13 cellular contexts compared by ENCODE assay signal in the genomic region with DNA sequence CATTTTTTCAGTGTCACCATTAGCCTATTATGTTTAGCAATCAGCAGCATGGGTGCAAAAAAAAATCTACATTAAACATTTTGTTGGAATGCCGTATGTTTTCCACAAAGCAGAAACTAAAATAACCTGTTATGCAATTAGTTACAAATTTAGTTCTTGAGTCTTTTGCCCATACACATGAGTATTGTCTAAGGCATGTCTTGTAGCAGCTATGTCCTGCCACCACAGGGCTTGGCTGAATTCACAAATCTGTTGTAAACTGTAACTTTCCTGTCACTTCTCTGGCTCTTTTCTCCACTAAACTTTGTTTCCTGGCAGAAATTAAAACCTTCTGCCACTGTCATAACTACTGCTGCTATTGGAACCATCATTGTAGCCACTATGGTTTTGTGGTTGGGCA.
A peak's percentile ranks its signal among the peaks of the same experiment; 100 is the strongest.
DNase-seq lines count a peak whose midpoint lies in the region; ATAC-seq and TF ChIP-seq lines count a peak whose summit lies in the region.
"Had no signal": no experiment of that assay in that cellular context is flagged by ENCODE, and none has a peak within 500 bp of the region (broad histone marks: within the 10 kb centered on the region; RNA-seq: fewer than 3 reads in every experiment).

No MANE protein-coding gene starts in this region.

- no peak overlapping the region for H4K8ac ChIP-seq in mesendoderm (ENCODE audit: low read depth, low read length)

- no peak for TF ChIP-seq POLR2A in prostate gland (IDR thresholded peaks at IDR 0.05)

- no peak overlapping the region for H3K23ac ChIP-seq in mesendoderm (ENCODE audit: low read length)

- no peak overlapping the region for H3K18ac ChIP-seq in mesendoderm (ENCODE audit: low read length)

- H3K36me3 ChIP-seq in ascending aorta: no peaks in the 10 kb centered on the region
- no peaks in the 10 kb centered on the region for H3K36me3 ChIP-seq in thoracic aorta
- H3K36me3 ChIP-seq in mesendoderm (ENCODE audit: control insufficient read depth, insufficient read depth, low read length): no peaks in the 10 kb centered on the region
- H3K36me3 ChIP-seq in prostate gland: no peaks in the 10 kb centered on the region
- H3K36me3 ChIP-seq: BLaER1 treated with 17β-estradiol and CSF1 and Interleukin-3, amounts not matched to agents 10 nM and 100 nM had no signal

- H3K4ac ChIP-seq in mesendoderm (ENCODE audit: low read depth, low read length): no peak overlapping the region

- H3K27ac ChIP-seq in ascending aorta: peak overlapping the region; percentile 53 to 72
- peak overlapping the region in 1 of 2 donors; percentile 61 for H3K27ac ChIP-seq in thoracic aorta
- H3K27ac ChIP-seq in mesendoderm (ENCODE audit: low read depth, low read length): no peak overlapping the region
- H3K27ac ChIP-seq in prostate gland: no peak overlapping the region
- H3K27ac ChIP-seq: BLaER1 treated with 17β-estradiol and CSF1 and Interleukin-3, amounts not matched to agents 10 nM and 100 nM; GM23248 had no signal

- H3K27me3 ChIP-seq in ascending aorta (no peaks in the 10 kb centered on the region), thoracic aorta (replicated peaks; ENCODE audit: insufficient read depth) (no peaks in the 10 kb centered on the region), mesendoderm (ENCODE audit: insufficient read depth, low read length, poor library complexity) (no peaks in the 10 kb centered on the region), prostate gland (replicated peaks; ENCODE audit: insufficient read depth) (no peaks in the 10 kb centered on the region)
- H3K27me3 ChIP-seq: BLaER1 treated with 17β-estradiol and CSF1 and Interleukin-3, amounts not matched to agents 10 nM and 100 nM had no signal

- no peak overlapping the region for H2AK5ac ChIP-seq in mesendoderm (ENCODE audit: low read length)

- no peak overlapping the region for H2BK15ac ChIP-seq in mesendoderm (replicated peaks; ENCODE audit: low read depth)

- H3K9ac ChIP-seq in mesendoderm (ENCODE audit: low read length): no peak overlapping the region
- H3K9ac ChIP-seq: BLaER1 treated with 17β-estradiol and CSF1 and Interleukin-3, amounts not matched to agents 10 nM and 100 nM; GM23248 had no signal

- no peak overlapping the region for H3K56ac ChIP-seq in mesendoderm (ENCODE audit: low read length)

- H2BK5ac ChIP-seq in mesendoderm (ENCODE audit: low read length): no peak overlapping the region

- H3K9me3 ChIP-seq in ascending aorta (no peaks in the 10 kb centered on the region), thoracic aorta (no peaks in the 10 kb centered on the region), prostate gland (no peaks in the 10 kb centered on the region)
- H3K9me3 ChIP-seq: BLaER1 treated with 17β-estradiol and CSF1 and Interleukin-3, amounts not matched to agents 10 nM and 100 nM had no signal

- intact Hi-C loops in ascending aorta (cut with DNase I) (loop anchor here (5.0 kb wide), 1 partner anchor 276 kb away; a partner anchor contains a TSS), prostate gland (cut with DNase I) (no loop called here)

- H3K79me1 ChIP-seq in mesendoderm (ENCODE audit: low read length): no peaks in the 10 kb centered on the region

- peaks cover 0 to 3% of the 10 kb centered on the region in 2 donors for H3K4me1 ChIP-seq in ascending aorta
- peaks cover 5 to 12% of the 10 kb centered on the region in 2 donors for H3K4me1 ChIP-seq in thoracic aorta (ENCODE audit: control insufficient read depth in 1 of 2, low read depth in 2 of 2)
- no peaks in the 10 kb centered on the region for H3K4me1 ChIP-seq in mesendoderm (ENCODE audit: control insufficient read depth, low read depth, low read length)
- no peaks in the 10 kb centered on the region for H3K4me1 ChIP-seq in prostate gland (replicated peaks)
- H3K4me1 ChIP-seq: BLaER1 treated with 17β-estradiol and CSF1 and Interleukin-3, amounts not matched to agents 10 nM and 100 nM had no signal

- H3K4me2 ChIP-seq in mesendoderm (ENCODE audit: low read length): no peak overlapping the region
- H3K4me2 ChIP-seq: BLaER1 treated with 17β-estradiol and CSF1 and Interleukin-3, amounts not matched to agents 10 nM and 100 nM had no signal

- DNase-seq in ascending aorta (ENCODE audit: low spot score in 2 of 2): peak in 1 of 2 donors; percentile 68
- DNase-seq in fibroblast of the aortic adventitia (ENCODE audit: low read depth): peak; percentile 48
- peak; percentile 39 for DNase-seq in myocyte (ENCODE audit: low read depth)
- no peak for DNase-seq in thoracic aorta (ENCODE audit: low spot score)
- no peak for DNase-seq in mesendoderm
- no peak for DNase-seq in prostate gland (ENCODE audit: low spot score)
- no peak for DNase-seq in hippocampal formation (lab: John Stamatoyannopoulos, UW)
- DNase-seq: ACHN; CD4-positive, alpha-beta T cell; DMS79; GM23248 had no signal

- ATAC-seq in thoracic aorta (ENCODE audit: insufficient number of reproducible peaks, low FRiP score, low read depth): peak; percentile 72
- ATAC-seq: GM12878 had no signal

- H2BK120ac ChIP-seq in mesendoderm (ENCODE audit: low read depth, low read length): no peak overlapping the region

- H3K4me3 ChIP-seq in ascending aorta (no peak overlapping the region), fibroblast of the aortic adventitia (ENCODE audit: low read depth, low read length) (no peak overlapping the region), thoracic aorta (no peak overlapping the region), mesendoderm (ENCODE audit: low read length) (no peak overlapping the region), prostate gland (no peak overlapping the region)
- H3K4me3 ChIP-seq: BLaER1 treated with 17β-estradiol and CSF1 and Interleukin-3, amounts not matched to agents 10 nM and 100 nM; GM12878; GM23248 had no signal

- H4K5ac ChIP-seq in mesendoderm (ENCODE audit: low read length): no peak overlapping the region

- WGBS in mesendoderm (ENCODE audit: extremely low coverage, insufficient coverage, low lambda C conversion rate): no CpG with 5 or more reads among the region's 1 CpG
- WGBS in prostate gland: 48% methylated on average over 1 of the region's 1 CpG

- no peaks in the 10 kb centered on the region for H3K79me2 ChIP-seq in mesendoderm (ENCODE audit: control insufficient read depth, insufficient read depth, low read length)

- no peak for TF ChIP-seq CTCF in ascending aorta (IDR thresholded peaks at IDR 0.05)
- no peak for TF ChIP-seq CTCF in fibroblast of the aortic adventitia (IDR thresholded peaks at IDR 0.05; ENCODE audit: insufficient read depth, low read length)
- no peak for TF ChIP-seq CTCF in thoracic aorta (IDR thresholded peaks at IDR 0.05)
- no peak for TF ChIP-seq CTCF in prostate gland (IDR thresholded peaks at IDR 0.05)

Comparison
In these comparisons a context has a peak if more than half of its experiments do, and no peak if none do; other contexts are left out.
1. DNase-seq: peak in fibroblast of the aortic adventitia (single experiment) and myocyte (single experiment); none in thoracic aorta (single experiment), mesendoderm (single experiment), prostate gland (single experiment) and hippocampal formation (0 of 2).
2. H3K27ac ChIP-seq: peak in ascending aorta (2 of 2); none in mesendoderm (single experiment) and prostate gland (0 of 2).